Comparison of ENCODE assay signal across 12 cellular contexts in genomic region chr16:65126845-65127624, GRCh38. TPM values are rescaled to one million over a fixed set of nuclear protein-coding genes. Genes with fewer than 3 reads are reported as not detected.
A peak's percentile ranks its signal among the peaks of the same experiment; 100 is the strongest.
DNase-seq lines count a peak whose midpoint lies in the region; ATAC-seq and TF ChIP-seq lines count a peak whose summit lies in the region.
"Had no signal": no experiment of that assay in that cellular context is flagged by ENCODE, and none has a peak within 500 bp of the region (broad histone marks: within the 10 kb centered on the region; RNA-seq: fewer than 3 reads in every experiment).

No MANE protein-coding gene starts in this region.

- no peak for TF ChIP-seq POLR2A in GM18505 (IDR thresholded peaks at IDR 0.05; ENCODE audit: borderline replicate concordance, extremely low read depth, insufficient read depth, insufficient read length)

- no peaks in the 10 kb centered on the region for H3K36me3 ChIP-seq in left ventricle myocardium inferior
- H3K36me3 ChIP-seq in RWPE2 (ENCODE audit: low read depth): no peaks in the 10 kb centered on the region
- H3K36me3 ChIP-seq in upper lobe of right lung: no peaks in the 10 kb centered on the region

- DNase-seq in left ventricle myocardium inferior (no peak), left ventricle myocardium superior (no peak), RWPE2 (ENCODE audit: low spot score) (no peak), fibroblast of the aortic adventitia (ENCODE audit: low read depth) (no peak), upper lobe of right lung (no peak), NCI-H524 treated with DMSO at 0.1 percent for 48 hours (lab: John Stamatoyannopoulos, UW) (no peak)
- no peak for DNase-seq in stimulated activated naive CD4-positive, alpha-beta T cell (lab: John Stamatoyannopoulos, UW)
- DNase-seq: caudate nucleus; stimulated activated CD4-positive, alpha-beta T cell treated with anti-CD3 and anti-CD28 coated beads, Interleukin-12 subunit alpha, Interleukin-12 subunit beta, amount 100 ng/mL, for 4 hours had no signal

- intact Hi-C loops in left ventricle myocardium inferior (cut with micrococcal nuclease): loop anchor here (10.0 kb wide), 1 partner anchor 188 kb away; no protein-coding TSS in a partner anchor
- intact Hi-C loops in left ventricle myocardium superior (cut with micrococcal nuclease): no loop called here
- intact Hi-C loops in upper lobe of right lung (cut with DNase I): no loop called here

- TF ChIP-seq CTCF in left ventricle myocardium inferior (IDR thresholded peaks at IDR 0.05; ENCODE audit: borderline replicate concordance): peak; percentile 46
- peak; percentile 25 for TF ChIP-seq CTCF in RWPE2 (IDR thresholded peaks at IDR 0.05; ENCODE audit: poor library complexity, severe bottlenecking)
- TF ChIP-seq CTCF in fibroblast of the aortic adventitia (IDR thresholded peaks at IDR 0.05; ENCODE audit: insufficient read depth, low read length): peak; percentile 43
- TF ChIP-seq CTCF in upper lobe of right lung (IDR thresholded peaks at IDR 0.05): peak; percentile 35

- peaks cover 20% of the 10 kb centered on the region for H3K4me1 ChIP-seq in left ventricle myocardium inferior
- no peaks in the 10 kb centered on the region for H3K4me1 ChIP-seq in RWPE2 (ENCODE audit: insufficient read depth, poor library complexity, severe bottlenecking)
- H3K4me1 ChIP-seq in upper lobe of right lung: no peaks in the 10 kb centered on the region

- peaks cover 47% of the 10 kb centered on the region for H3K27me3 ChIP-seq in left ventricle myocardium inferior (ENCODE audit: low read depth)
- H3K27me3 ChIP-seq in RWPE2 (ENCODE audit: insufficient read depth, poor library complexity, severe bottlenecking): no peaks in the 10 kb centered on the region
- peaks cover 29% of the 10 kb centered on the region for H3K27me3 ChIP-seq in upper lobe of right lung

- ATAC-seq in left ventricle myocardium superior: no peak
- ATAC-seq in RWPE2 (ENCODE audit: low read depth): no peak
- no peak for ATAC-seq in upper lobe of right lung
- no peak for ATAC-seq in GM18505 (IDR thresholded peaks at IDR 0.05; ENCODE audit: unreplicated experiment)

- H3K27ac ChIP-seq in left ventricle myocardium inferior (replicated peaks) (no peak overlapping the region), RWPE2 (ENCODE audit: poor library complexity, severe bottlenecking) (no peak overlapping the region), upper lobe of right lung (no peak overlapping the region)

- no peaks in the 10 kb centered on the region for H3K9me3 ChIP-seq in left ventricle myocardium inferior (replicated peaks)
- H3K9me3 ChIP-seq in RWPE2 (ENCODE audit: severe bottlenecking): no peaks in the 10 kb centered on the region
- no peaks in the 10 kb centered on the region for H3K9me3 ChIP-seq in upper lobe of right lung

- H3K4me3 ChIP-seq in left ventricle myocardium inferior (no peak overlapping the region), RWPE2 (ENCODE audit: severe bottlenecking) (no peak overlapping the region), fibroblast of the aortic adventitia (ENCODE audit: low read depth, low read length) (no peak overlapping the region), upper lobe of right lung (no peak overlapping the region)

RNA-seq across cellular contexts. Expression of gene CDH11, which starts 5.2 kb away (rescaled TPM):
- 20.9 TPM for total RNA-seq in left ventricle myocardium inferior
- 7.3 TPM for total RNA-seq in left ventricle myocardium superior
- 397 and 695 TPM in 2 replicates for total RNA-seq in fibroblast of the aortic adventitia (ENCODE audit: low replicate concordance)
- total RNA-seq in upper lobe of right lung: 176 TPM
- total RNA-seq: CD4-positive, CD25-positive, alpha-beta regulatory T cell; T-helper 1 cell treated with Interleukin-12 subunit alpha and Interleukin-12 subunit beta and Interleukin-4 antibody, amounts not matched to agents 30 ng/mL and 1 ng/mL, for 36 hours had no signal
